ENCODE assay signal across 8 cellular contexts in the genomic region with DNA sequence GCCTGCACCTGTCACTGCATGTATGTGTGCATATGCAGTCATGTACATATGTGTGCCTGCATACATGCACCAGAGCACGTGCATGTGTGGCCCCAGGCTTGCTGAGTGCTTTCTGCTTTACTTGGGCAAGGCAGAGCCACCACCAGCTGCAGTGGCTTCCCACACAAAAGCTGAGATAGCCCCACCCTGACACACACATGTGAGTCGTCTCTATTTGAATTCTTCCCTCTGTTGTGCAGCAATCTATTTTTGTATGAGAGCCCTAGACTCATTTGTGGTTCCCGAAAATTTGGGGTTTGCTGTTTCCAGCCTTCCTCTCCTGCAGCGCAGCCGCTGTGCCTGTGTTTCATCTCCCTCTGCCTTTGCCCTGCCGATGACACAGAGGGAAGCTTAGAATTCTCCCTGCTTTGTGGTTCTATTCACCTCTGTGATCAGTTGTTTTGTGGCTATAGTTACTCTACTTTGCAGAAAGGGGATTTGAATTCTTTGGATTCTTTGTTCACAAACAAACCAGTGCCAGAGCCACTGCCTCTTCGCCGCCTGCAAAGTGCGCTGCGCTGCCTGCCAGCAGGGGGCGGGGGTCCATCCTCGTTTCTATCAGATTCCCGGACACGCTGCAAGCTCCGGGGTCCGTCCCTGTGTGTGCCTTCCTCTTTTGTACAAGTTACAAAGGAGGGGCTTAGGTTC.
A peak's percentile ranks its signal among the peaks of the same experiment; 100 is the strongest.
DNase-seq lines count a peak whose midpoint lies in the region; ATAC-seq, FAIRE-seq and TF ChIP-seq lines count a peak whose summit lies in the region.

No MANE protein-coding gene starts in this region.

- H3K4me1 ChIP-seq in vagina (no peaks in the 10 kb centered on the region), small intestine (ENCODE audit: control insufficient read depth in 2 of 2, insufficient read depth in 1 of 2, low read depth in 1 of 2, low read length in 1 of 2) (no peaks in the 10 kb centered on the region)

- DNase-seq in D341Med (ENCODE audit: low spot score) (peak; percentile 74), UCSD-AML1 (lab: John Stamatoyannopoulos, UW; ENCODE audit: unreplicated experiment) (peak; percentile 53), epithelial cell of esophagus (ENCODE audit: low read depth) (peak; percentile 23), mucosa of gallbladder (ENCODE audit: low spot score) (peak; percentile 34), vagina (ENCODE audit: extremely low spot score in 2 of 2) (no peak), OCI-M2 (lab: John Stamatoyannopoulos, UW; ENCODE audit: unreplicated experiment) (no peak), small intestine (no peak)

- ATAC-seq in HG03159 (IDR thresholded peaks at IDR 0.05; ENCODE audit: unreplicated experiment): peak; percentile 63

- no peaks in the 10 kb centered on the region for H3K27me3 ChIP-seq in vagina
- peaks cover 0 to 2% of the 10 kb centered on the region in 2 donors for H3K27me3 ChIP-seq in small intestine (ENCODE audit: control insufficient read depth in 2 of 2, insufficient read depth in 2 of 2, low read length in 2 of 2)

- H3K27ac ChIP-seq in vagina: no peak overlapping the region
- no peak overlapping the region for H3K27ac ChIP-seq in small intestine (ENCODE audit: low read depth in 1 of 2, low read length in 1 of 2)

- peak; percentile 73 for TF ChIP-seq CTCF in epithelial cell of esophagus (IDR thresholded peaks at IDR 0.05; ENCODE audit: insufficient read depth, low read depth, low read length, missing control alignments)
- peak in 2 of 3 experiments; percentile 40 to 46 for TF ChIP-seq CTCF in vagina (IDR thresholded peaks at IDR 0.05)

- no peak for FAIRE-seq in small intestine (lab: Jason Lieb, UNC)

- no peak for TF ChIP-seq POLR2A in vagina (IDR thresholded peaks at IDR 0.05)

- H3K36me3 ChIP-seq in vagina (no peaks in the 10 kb centered on the region), small intestine (ENCODE audit: control insufficient read depth in 2 of 2, insufficient read depth in 2 of 2, low read length in 2 of 2) (no peaks in the 10 kb centered on the region)

- WGBS in small intestine, 3 donors: 21 to 33% (median 22%) methylated on average over 16 of the region's 16 CpGs

- H3K4me3 ChIP-seq in epithelial cell of esophagus (ENCODE audit: low read length): no peak overlapping the region
- no peak overlapping the region for H3K4me3 ChIP-seq in vagina
- H3K4me3 ChIP-seq in small intestine (ENCODE audit: low read depth in 1 of 2, low read length in 2 of 2): no peak overlapping the region

- intact Hi-C loops in vagina (cut with DNase I): no loop called here

- H3K9me3 ChIP-seq in vagina (no peaks in the 10 kb centered on the region), small intestine (ENCODE audit: control insufficient read depth, low read depth) (no peaks in the 10 kb centered on the region)

Comparison
In these comparisons a context has a peak if more than half of its experiments do, and no peak if none do; other contexts are left out.
1. DNase-seq: peak in D341Med (single experiment), UCSD-AML1 (single experiment), epithelial cell of esophagus (single experiment) and mucosa of gallbladder (single experiment); none in vagina (0 of 2), OCI-M2 (single experiment) and small intestine (single experiment).